In the genomic region with DNA sequence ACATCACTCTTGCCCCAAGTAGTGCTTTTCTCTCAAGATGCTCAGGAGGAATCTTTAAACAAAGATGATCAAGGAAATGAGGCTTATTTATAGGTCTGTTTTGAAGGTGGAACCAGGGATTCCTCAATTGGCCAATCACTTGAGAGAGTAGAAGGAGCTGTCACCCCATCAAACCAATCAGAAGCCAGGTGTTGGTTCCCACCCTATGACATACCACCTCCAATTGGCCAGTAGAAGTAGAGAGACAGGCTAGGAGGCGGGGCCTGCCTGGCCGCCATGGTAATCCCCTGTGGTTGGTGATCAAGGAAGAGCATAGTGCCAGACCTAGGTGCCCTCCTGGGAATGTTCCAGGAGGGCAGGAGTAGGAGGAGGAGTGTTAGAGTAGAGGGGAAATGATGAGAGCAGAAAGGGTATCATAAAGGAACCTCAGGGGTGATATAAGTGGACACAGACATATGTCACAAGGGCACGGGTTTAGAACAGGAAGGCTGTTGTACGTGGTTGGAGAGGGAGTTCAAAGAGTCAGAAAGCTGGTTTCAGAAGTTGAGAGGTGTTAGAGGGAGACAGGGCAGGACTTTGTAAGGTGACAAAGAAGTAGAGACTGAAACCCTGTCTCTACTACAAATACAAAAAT, we compare ENCODE assay signal across 1 cellular context.
TF ChIP-seq lines count a peak whose summit lies in the region.

No MANE protein-coding gene starts in this region.

TF ChIP-seq in H1, 55 proteins besides CTCF, POLR2A, EP300 and RAD21:
- TF ChIP-seq, protein P1, sequence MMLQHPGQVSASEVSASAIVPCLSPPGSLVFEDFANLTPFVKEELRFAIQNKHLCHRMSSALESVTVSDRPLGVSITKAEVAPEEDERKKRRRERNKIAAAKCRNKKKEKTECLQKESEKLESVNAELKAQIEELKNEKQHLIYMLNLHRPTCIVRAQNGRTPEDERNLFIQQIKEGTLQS (IDR thresholded peaks at IDR 0.05; ENCODE audit: insufficient read depth, low read depth, low read length), result no peak
- TF ChIP-seq SP1 (IDR thresholded peaks at IDR 0.05; ENCODE audit: low read depth, low read length) (peak; percentile 89), MAFK (IDR thresholded peaks at IDR 0.05; ENCODE audit: low read depth, low read length) (no peak), SP2 (IDR thresholded peaks at IDR 0.05; ENCODE audit: low read length) (peak; percentile 25; the same call in 1 of the 2 replicates)
TF ChIP-seq in H1: peak in this region for 2.
